In the genomic region with DNA sequence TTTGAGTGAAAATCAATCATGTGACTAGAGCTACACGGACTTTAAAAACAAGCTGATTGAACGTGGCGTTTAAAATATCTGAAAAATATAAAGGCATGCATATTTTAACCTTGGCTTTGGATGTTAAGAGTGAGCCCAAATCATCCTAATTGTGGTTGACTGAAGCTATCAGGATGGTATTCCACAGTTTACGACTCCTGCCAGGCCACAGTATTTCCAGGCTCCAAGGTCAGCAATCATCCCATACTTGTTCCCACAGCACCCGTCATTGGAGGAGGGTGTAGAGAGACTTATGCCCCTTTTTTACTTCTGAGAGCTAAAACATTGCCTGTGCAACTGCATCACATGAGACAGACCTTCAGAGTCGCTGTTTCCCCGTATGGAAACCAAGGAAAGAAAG, we compare ENCODE assay signal across 16 cellular contexts.
DNase-seq lines count a peak whose midpoint lies in the region; ATAC-seq and TF ChIP-seq lines count a peak whose summit lies in the region.
"Had no signal": no experiment of that assay in that cellular context is flagged by ENCODE, and none has a peak within 500 bp of the region (broad histone marks: within the 10 kb centered on the region; RNA-seq: fewer than 3 reads in every experiment).

No MANE protein-coding gene starts in this region.

- no peak for ATAC-seq in HG03565 (IDR thresholded peaks at IDR 0.05; ENCODE audit: unreplicated experiment)

- no peak for TF ChIP-seq CTCF in parathyroid adenoma (IDR thresholded peaks at IDR 0.05)

- H3K4me1 ChIP-seq in parathyroid adenoma: peaks cover 31% of the 10 kb centered on the region
- H3K4me1 ChIP-seq: SJSA1 had no signal

- no peaks in the 10 kb centered on the region for H3K27me3 ChIP-seq in parathyroid adenoma (ENCODE audit: control insufficient read depth, insufficient read depth, low read length)
- H3K27me3 ChIP-seq: SJSA1 had no signal

- no peak overlapping the region for H3K9ac ChIP-seq in parathyroid adenoma
- H3K9ac ChIP-seq: KMS-11 had no signal

- no peak overlapping the region for H3K4me3 ChIP-seq in parathyroid adenoma (ENCODE audit: low read depth, low read length)
- H3K4me3 ChIP-seq: SJSA1 had no signal

- no peak overlapping the region for H3K4me2 ChIP-seq in parathyroid adenoma (ENCODE audit: low read length)
- H3K4me2 ChIP-seq: KMS-11 had no signal

- DNase-seq in EH (ENCODE audit: low read depth): peak; percentile 45
- peak; percentile 64 for DNase-seq in fibroblast of peridontal ligament (ENCODE audit: extremely low read depth)
- no peak for DNase-seq in NCI-H2171 (lab: John Stamatoyannopoulos, UW)
- DNase-seq in C1 segment of cervical spinal cord (lab: John Stamatoyannopoulos, UW): no peak
- DNase-seq in CD1c-positive myeloid dendritic cell (ENCODE audit: extremely low spot score): no peak
- DNase-seq: DMS 273 treated with DMSO at 0.1 percent for 48 hours, GF-D8, NCI-H2081 treated with DMSO at 0.1 percent for 48 hours, NCI-H510A treated with DMSO at 0.1 percent for 48 hours, NCI-H82 had no signal

- H3K79me2 ChIP-seq in parathyroid adenoma: no peaks in the 10 kb centered on the region

- no peaks in the 10 kb centered on the region for H3K36me3 ChIP-seq in parathyroid adenoma (ENCODE audit: control insufficient read depth, insufficient read depth, low read length)
- H3K36me3 ChIP-seq: SJSA1 had no signal

- H3K9me3 ChIP-seq in parathyroid adenoma (ENCODE audit: control insufficient read depth, low read length): no peaks in the 10 kb centered on the region
- H3K9me3 ChIP-seq: SJSA1 had no signal

- H3K27ac ChIP-seq in angular gyrus (ENCODE audit: low read depth, low read length): peak overlapping the region; percentile 66
- no peak overlapping the region for H3K27ac ChIP-seq in parathyroid adenoma
- H3K27ac ChIP-seq: C4-2B, KMS-11, SJSA1 had no signal

- H2AFZ ChIP-seq in parathyroid adenoma: peak overlapping the region; percentile 21

Comparison
In these comparisons a context has a peak if more than half of its experiments do, and no peak if none do; other contexts are left out.
1. DNase-seq: peak in EH (single experiment) and fibroblast of peridontal ligament (single experiment); none in NCI-H2171 (single experiment), C1 segment of cervical spinal cord (0 of 14) and CD1c-positive myeloid dendritic cell (single experiment).